Comparison of ENCODE assay signal across 35 cellular contexts in the genomic region with DNA sequence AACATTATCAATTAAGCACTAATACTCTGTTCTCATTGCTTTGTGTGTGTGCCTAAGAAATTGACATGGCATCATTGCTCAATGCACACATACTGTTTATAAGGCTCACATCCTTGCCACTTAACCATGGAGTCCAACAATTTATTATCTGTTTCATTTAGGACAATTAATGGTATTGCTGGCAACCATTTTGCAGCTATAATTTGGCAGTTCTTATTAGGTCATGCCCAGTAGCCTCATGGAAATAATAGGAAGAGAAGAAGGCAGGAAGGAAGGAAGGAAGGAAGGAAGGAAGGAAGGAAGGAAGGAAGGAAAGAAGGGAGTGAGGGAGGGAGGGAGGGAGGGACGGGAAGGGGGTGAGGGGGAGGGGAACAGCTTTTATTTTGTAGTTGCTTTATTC.
"Had no signal": no experiment of that assay in that cellular context is flagged by ENCODE, and none has a peak within 500 bp of the region (broad histone marks: within the 10 kb centered on the region; RNA-seq: fewer than 3 reads in every experiment).

No MANE protein-coding gene starts in this region.

- H3K27ac ChIP-seq: KMS-11 had no signal

- DNase-seq: Karpas-422, Kasumi-1, MG63, MM.1S, MV-4-11, NCI-H1048, NCI-H1092, NCI-H1092 treated with DMSO at 0.1 percent for 48 hours, NCI-H1105, NCI-H1105 treated with DMSO at 0.1 percent for 48 hours, NCI-H1417, NCI-H1417 treated with DMSO at 0.1 percent for 48 hours, NCI-H1436, NCI-H1436 treated with DMSO at 0.1 percent for 48 hours, NCI-H146, NCI-H1694, NCI-H1694 treated with DMSO at 0.1 percent for 48 hours, NCI-H187, NCI-H187 treated with DMSO at 0.1 percent for 48 hours, NCI-H1930, NCI-H2029, NCI-H2029 treated with DMSO at 0.1 percent for 48 hours, NCI-H2081, NCI-H2081 treated with DMSO at 0.1 percent for 48 hours, NCI-H2107, NCI-H2171, NCI-H2171 treated with DMSO at 0.1 percent for 48 hours, NCI-H2227 treated with DMSO at 0.1 percent for 48 hours, NCI-H226, NCI-H345, NCI-H446, NCI-H446 treated with DMSO at 0.1 percent for 48 hours, NCI-H510A, NCI-H510A treated with DMSO at 0.1 percent for 48 hours had no signal

- H3K27me3 ChIP-seq: MG63 had no signal

- H3K9ac ChIP-seq: KMS-11 had no signal

- H3K9me3 ChIP-seq: MG63 had no signal

- H3K36me3 ChIP-seq: MG63 had no signal

- H3K4me3 ChIP-seq: MG63 had no signal
